Comparison of ENCODE assay signal across 1 cellular context in the genomic region with DNA sequence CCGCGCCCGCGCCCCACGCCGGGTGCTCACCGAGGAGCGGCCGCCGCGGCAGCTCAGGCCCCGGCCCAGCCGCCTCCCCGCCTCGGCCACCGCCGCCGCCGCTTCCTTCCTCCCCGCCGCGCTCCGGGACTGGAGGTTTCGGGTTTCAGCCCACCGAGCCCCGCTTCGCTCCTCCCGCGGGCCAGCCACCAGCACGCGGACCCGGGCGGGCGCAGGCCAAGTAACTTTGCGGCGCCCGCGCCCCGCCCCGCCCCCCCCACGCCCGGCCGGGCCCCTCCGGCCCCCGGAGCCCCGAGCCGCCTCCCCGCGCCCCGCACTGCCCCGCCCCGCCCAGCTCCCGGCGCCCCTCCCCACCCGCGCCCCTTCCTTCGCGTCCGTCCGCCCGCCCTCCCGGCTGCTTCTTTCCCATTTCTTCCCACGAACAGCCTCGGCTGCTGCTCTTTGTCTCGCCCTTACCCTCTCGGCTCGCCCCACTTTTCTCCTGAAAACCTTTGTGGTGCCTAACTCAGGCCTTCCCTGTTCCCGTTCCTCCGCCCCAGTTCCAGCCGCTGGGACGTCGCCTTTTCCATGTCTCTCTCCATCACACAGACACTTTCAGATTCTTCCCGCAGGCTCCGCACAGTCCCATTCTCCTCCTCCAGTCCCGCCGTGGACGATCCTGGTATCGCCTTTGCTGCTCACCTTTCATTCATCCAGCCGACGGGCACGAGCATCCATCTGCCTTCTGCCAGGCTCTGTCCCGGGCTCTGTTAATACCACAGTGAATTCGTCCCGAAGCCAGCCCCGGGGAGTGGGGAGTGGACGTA.
TF ChIP-seq lines count a peak whose summit lies in the region.

A gene with protein sequence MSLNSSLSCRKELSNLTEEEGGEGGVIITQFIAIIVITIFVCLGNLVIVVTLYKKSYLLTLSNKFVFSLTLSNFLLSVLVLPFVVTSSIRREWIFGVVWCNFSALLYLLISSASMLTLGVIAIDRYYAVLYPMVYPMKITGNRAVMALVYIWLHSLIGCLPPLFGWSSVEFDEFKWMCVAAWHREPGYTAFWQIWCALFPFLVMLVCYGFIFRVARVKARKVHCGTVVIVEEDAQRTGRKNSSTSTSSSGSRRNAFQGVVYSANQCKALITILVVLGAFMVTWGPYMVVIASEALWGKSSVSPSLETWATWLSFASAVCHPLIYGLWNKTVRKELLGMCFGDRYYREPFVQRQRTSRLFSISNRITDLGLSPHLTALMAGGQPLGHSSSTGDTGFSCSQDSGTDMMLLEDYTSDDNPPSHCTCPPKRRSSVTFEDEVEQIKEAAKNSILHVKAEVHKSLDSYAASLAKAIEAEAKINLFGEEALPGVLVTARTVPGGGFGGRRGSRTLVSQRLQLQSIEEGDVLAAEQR (minus strand): TSS at position 222 of the 806 bp plus-strand sequence. CDS start 32,080 bp downstream, outside the sequence.

TF ChIP-seq in WTC11, 78 proteins besides CTCF, POLR2A, EP300 and RAD21 (continued from another document):
- TF ChIP-seq, protein P1, sequence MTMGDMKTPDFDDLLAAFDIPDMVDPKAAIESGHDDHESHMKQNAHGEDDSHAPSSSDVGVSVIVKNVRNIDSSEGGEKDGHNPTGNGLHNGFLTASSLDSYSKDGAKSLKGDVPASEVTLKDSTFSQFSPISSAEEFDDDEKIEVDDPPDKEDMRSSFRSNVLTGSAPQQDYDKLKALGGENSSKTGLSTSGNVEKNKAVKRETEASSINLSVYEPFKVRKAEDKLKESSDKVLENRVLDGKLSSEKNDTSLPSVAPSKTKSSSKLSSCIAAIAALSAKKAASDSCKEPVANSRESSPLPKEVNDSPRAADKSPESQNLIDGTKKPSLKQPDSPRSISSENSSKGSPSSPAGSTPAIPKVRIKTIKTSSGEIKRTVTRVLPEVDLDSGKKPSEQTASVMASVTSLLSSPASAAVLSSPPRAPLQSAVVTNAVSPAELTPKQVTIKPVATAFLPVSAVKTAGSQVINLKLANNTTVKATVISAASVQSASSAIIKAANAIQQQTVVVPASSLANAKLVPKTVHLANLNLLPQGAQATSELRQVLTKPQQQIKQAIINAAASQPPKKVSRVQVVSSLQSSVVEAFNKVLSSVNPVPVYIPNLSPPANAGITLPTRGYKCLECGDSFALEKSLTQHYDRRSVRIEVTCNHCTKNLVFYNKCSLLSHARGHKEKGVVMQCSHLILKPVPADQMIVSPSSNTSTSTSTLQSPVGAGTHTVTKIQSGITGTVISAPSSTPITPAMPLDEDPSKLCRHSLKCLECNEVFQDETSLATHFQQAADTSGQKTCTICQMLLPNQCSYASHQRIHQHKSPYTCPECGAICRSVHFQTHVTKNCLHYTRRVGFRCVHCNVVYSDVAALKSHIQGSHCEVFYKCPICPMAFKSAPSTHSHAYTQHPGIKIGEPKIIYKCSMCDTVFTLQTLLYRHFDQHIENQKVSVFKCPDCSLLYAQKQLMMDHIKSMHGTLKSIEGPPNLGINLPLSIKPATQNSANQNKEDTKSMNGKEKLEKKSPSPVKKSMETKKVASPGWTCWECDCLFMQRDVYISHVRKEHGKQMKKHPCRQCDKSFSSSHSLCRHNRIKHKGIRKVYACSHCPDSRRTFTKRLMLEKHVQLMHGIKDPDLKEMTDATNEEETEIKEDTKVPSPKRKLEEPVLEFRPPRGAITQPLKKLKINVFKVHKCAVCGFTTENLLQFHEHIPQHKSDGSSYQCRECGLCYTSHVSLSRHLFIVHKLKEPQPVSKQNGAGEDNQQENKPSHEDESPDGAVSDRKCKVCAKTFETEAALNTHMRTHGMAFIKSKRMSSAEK (CRISPR knock-in tag; IDR thresholded peaks at IDR 0.05; ENCODE audit: borderline replicate concordance), result no peak
- no peak for TF ChIP-seq GRHL2 (CRISPR knock-in tag; IDR thresholded peaks at IDR 0.05; ENCODE audit: insufficient replicate concordance, severe bottlenecking)
- TF ChIP-seq, protein P2, sequence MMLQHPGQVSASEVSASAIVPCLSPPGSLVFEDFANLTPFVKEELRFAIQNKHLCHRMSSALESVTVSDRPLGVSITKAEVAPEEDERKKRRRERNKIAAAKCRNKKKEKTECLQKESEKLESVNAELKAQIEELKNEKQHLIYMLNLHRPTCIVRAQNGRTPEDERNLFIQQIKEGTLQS (CRISPR knock-in tag; conservative IDR thresholded peaks at IDR 0.05), result no peak
- TF ChIP-seq KAT7 (CRISPR knock-in tag; IDR thresholded peaks at IDR 0.05; ENCODE audit: borderline replicate concordance), result 0 out of 2 replicates have a peak, but pooled peaks have one; percentile 69
- TF ChIP-seq GABPB1 (CRISPR knock-in tag; IDR thresholded peaks at IDR 0.05), result no peak
- no peak for TF ChIP-seq NR3C1 (CRISPR knock-in tag; conservative IDR thresholded peaks at IDR 0.05; ENCODE audit: low read depth)
- no peak for TF ChIP-seq NFYB (CRISPR knock-in tag; conservative IDR thresholded peaks at IDR 0.05; ENCODE audit: low read depth)
- TF ChIP-seq RORB (CRISPR knock-in tag; IDR thresholded peaks at IDR 0.05), result no peak
- no peak for TF ChIP-seq TCF7 (CRISPR knock-in tag; IDR thresholded peaks at IDR 0.05; ENCODE audit: low read depth)
